ENCODE assay signal across 19 cellular contexts in genomic region chr16:1293921-1294656, GRCh38. TPM values are rescaled to one million over a fixed set of nuclear protein-coding genes. Genes with fewer than 3 reads are reported as not detected.
"Had no signal": no experiment of that assay in that cellular context is flagged by ENCODE, and none has a peak within 500 bp of the region (broad histone marks: within the 10 kb centered on the region; RNA-seq: fewer than 3 reads in every experiment).

No MANE protein-coding gene starts in this region.

- H3K4me3 Mint-ChIP-seq: activated CD4-positive, alpha-beta memory T cell treated with anti-CD3 and anti-CD28 coated beads, Interleukin-2, amount 10 ng/mL, durations not matched to agents 7 days and 5 days; activated naive CD8-positive, alpha-beta T cell treated with anti-CD3 and anti-CD28 coated beads, Interleukin-2, amount 50 U/mL, for 24 hours; natural killer cell; stimulated activated memory B cell treated with anti-CD40 and anti-IgM and Interleukin-4, amounts not matched to agents 10 μg/mL and 1 μg/mL and 100 μg/mL, for 72 hours; type B pancreatic cell had no signal

- FAIRE-seq: bronchial epithelial cell, endometrium had no signal

- H3K27me3 ChIP-seq: right lobe of liver had no signal

- H3K27ac Mint-ChIP-seq: activated CD4-positive, alpha-beta memory T cell treated with anti-CD3 and anti-CD28 coated beads, Interleukin-2, amount 10 ng/mL, durations not matched to agents 7 days and 5 days; activated naive CD8-positive, alpha-beta T cell treated with anti-CD3 and anti-CD28 coated beads, Interleukin-2, amount 50 U/mL, for 24 hours; natural killer cell; stimulated activated memory B cell treated with anti-CD40 and anti-IgM and Interleukin-4, amounts not matched to agents 10 μg/mL and 1 μg/mL and 100 μg/mL, for 72 hours; type B pancreatic cell had no signal

- ATAC-seq: activated naive CD8-positive, alpha-beta T cell treated with anti-CD3 and anti-CD28 coated beads, Interleukin-2, amount 50 U/mL, for 24 hours; left lung; mucosa of descending colon; natural killer cell; psoas muscle; right lobe of liver; stimulated activated memory B cell treated with anti-CD40 and anti-IgM and Interleukin-4, amounts not matched to agents 10 μg/mL and 1 μg/mL and 100 μg/mL, for 72 hours had no signal

- H3K4me3 ChIP-seq: ascending aorta, dorsolateral prefrontal cortex, esophagus muscularis mucosa, left lung, mucosa of descending colon, psoas muscle, right lobe of liver had no signal

- H3K9me3 ChIP-seq: ascending aorta, esophagus muscularis mucosa, left lung, mucosa of descending colon, psoas muscle, right lobe of liver had no signal

- H3K4me1 ChIP-seq: ascending aorta, left lung had no signal

- H3K36me3 Mint-ChIP-seq: natural killer cell; stimulated activated memory B cell treated with anti-CD40 and anti-IgM and Interleukin-4, amounts not matched to agents 10 μg/mL and 1 μg/mL and 100 μg/mL, for 72 hours; type B pancreatic cell had no signal

- H3K27ac ChIP-seq: ascending aorta, dorsolateral prefrontal cortex, esophagus muscularis mucosa, left lung, psoas muscle, right lobe of liver had no signal

- H3K36me3 ChIP-seq: ascending aorta, esophagus muscularis mucosa, left lung, right lobe of liver had no signal

- H3K9me3 Mint-ChIP-seq: activated CD4-positive, alpha-beta memory T cell treated with anti-CD3 and anti-CD28 coated beads, Interleukin-2, amount 10 ng/mL, durations not matched to agents 7 days and 5 days; activated naive CD8-positive, alpha-beta T cell treated with anti-CD3 and anti-CD28 coated beads, Interleukin-2, amount 50 U/mL, for 24 hours; natural killer cell; stimulated activated memory B cell treated with anti-CD40 and anti-IgM and Interleukin-4, amounts not matched to agents 10 μg/mL and 1 μg/mL and 100 μg/mL, for 72 hours; type B pancreatic cell had no signal

- DNase-seq: activated CD4-positive, alpha-beta memory T cell treated with anti-CD3 and anti-CD28 coated beads, Interleukin-2, amount 10 ng/mL, durations not matched to agents 7 days and 5 days; activated CD4-positive, alpha-beta T cell treated with anti-CD3 and anti-CD28 coated beads for 1 hour; activated naive CD8-positive, alpha-beta T cell treated with anti-CD3 and anti-CD28 coated beads, Interleukin-2, amount 50 U/mL, for 24 hours; activated T-cell treated with anti-CD3 and anti-CD28 coated beads, Interleukin-2, amount 50 U/mL, for 48 hours; dorsolateral prefrontal cortex; left lung; mucosa of descending colon; natural killer cell; psoas muscle; right lobe of liver; T-helper 2 cell had no signal

RNA-seq across cellular contexts. Expression of gene TPSD1, which starts 38.2 kb away (rescaled TPM):
- total RNA-seq: activated CD4-positive, alpha-beta memory T cell treated with anti-CD3 and anti-CD28 coated beads, Interleukin-2, amount 10 ng/mL, durations not matched to agents 7 days and 5 days; bronchial epithelial cell; fibroblast of villous mesenchyme; osteoblast; right lobe of liver had no signal

RNA-seq across cellular contexts. Expression of gene TPSAB1, which starts 53.6 kb away (rescaled TPM):
- total RNA-seq: activated CD4-positive, alpha-beta memory T cell treated with anti-CD3 and anti-CD28 coated beads, Interleukin-2, amount 10 ng/mL, durations not matched to agents 7 days and 5 days; bronchial epithelial cell; fibroblast of villous mesenchyme; osteoblast had no signal
